In the genomic region with DNA sequence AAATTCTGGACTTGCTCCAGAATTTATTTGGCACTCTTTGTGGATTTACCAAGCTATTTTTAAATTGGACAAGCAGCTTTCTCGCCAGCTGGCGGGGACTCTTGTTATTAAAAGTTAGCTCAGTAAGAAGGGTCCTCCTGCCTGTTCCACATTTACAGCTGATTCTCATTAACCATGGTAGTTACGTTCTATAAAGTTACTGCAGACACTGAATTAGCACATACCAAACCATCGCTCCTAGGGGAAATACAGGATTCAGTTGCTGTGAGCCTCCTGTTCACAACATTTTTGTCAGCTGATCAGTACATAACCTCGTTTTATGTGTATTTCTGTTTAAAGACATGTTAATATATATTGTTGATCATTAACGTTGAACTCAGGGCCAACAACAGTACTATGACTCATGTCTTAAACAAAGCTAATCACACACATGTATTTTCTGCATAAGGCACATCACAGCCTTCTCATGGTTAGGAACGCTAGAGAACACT, we compare ENCODE assay signal across 11 cellular contexts. TPM values are rescaled to one million over a fixed set of nuclear protein-coding genes. Genes with fewer than 3 reads are reported as not detected.
DNase-seq lines count a peak whose midpoint lies in the region; ATAC-seq and TF ChIP-seq lines count a peak whose summit lies in the region.
"Had no signal": no experiment of that assay in that cellular context is flagged by ENCODE, and none has a peak within 500 bp of the region (broad histone marks: within the 10 kb centered on the region; RNA-seq: fewer than 3 reads in every experiment).

No MANE protein-coding gene starts in this region.

- peak; percentile 40 for DNase-seq in A673 (ENCODE audit: low spot score)
- DNase-seq in NCI-H1105 treated with DMSO at 0.1 percent for 48 hours (lab: John Stamatoyannopoulos, UW) = peak; percentile 64
- DNase-seq in fibroblast of gingiva (ENCODE audit: low read depth) = peak; percentile 77
- no peak for DNase-seq in nephron progenitor cell
- no peak for DNase-seq in NCI-H748 treated with DMSO at 0.1 percent for 48 hours (lab: John Stamatoyannopoulos, UW)
- DNase-seq in anterior cingulate cortex (lab: John Stamatoyannopoulos, UW) = no peak
- DNase-seq: activated CD8-positive, alpha-beta memory T cell treated with anti-CD3 and anti-CD28 coated beads, Interleukin-2, amount 50 U/mL, for 4 hours; stimulated activated CD4-positive, alpha-beta T cell treated with anti-CD3 and anti-CD28 coated beads, Interleukin-1b, Interleukin-23, amount 100 ng/mL, for 48 hours; stimulated activated naive CD4-positive, alpha-beta T cell treated with Interleukin-2 at 50 U/mL for 16 hours had no signal

- H3K27ac Mint-ChIP-seq in nephron progenitor cell = peak overlapping the region; percentile 37

- no peaks in the 10 kb centered on the region for H3K9me3 Mint-ChIP-seq in nephron progenitor cell

- peaks cover 10% of the 10 kb centered on the region for H3K27me3 Mint-ChIP-seq in nephron progenitor cell (ENCODE audit: low read depth, poor library complexity)

- POLR2A ChIA-PET in A673 (lab: Charles Lee; ENCODE audit: low non-redundant PET) = interaction anchor here (0.6 kb wide), 1 partner anchor 356 kb away, joined by 4 read pairs; no protein-coding TSS in a partner anchor

- no peak overlapping the region for H3K4me3 ChIP-seq in A673 (ENCODE audit: low read depth, low read length, poor library complexity, severe bottlenecking)

- H3K27ac ChIP-seq in A673 (ENCODE audit: low read depth, low read length, poor library complexity, severe bottlenecking) = no peak overlapping the region

- H3K9me3 ChIP-seq in A673 (ENCODE audit: low read depth, low read length, poor library complexity, severe bottlenecking) = no peaks in the 10 kb centered on the region

- peaks cover 30% of the 10 kb centered on the region for H3K4me1 Mint-ChIP-seq in nephron progenitor cell

- ATAC-seq in GM18861 (IDR thresholded peaks at IDR 0.05; ENCODE audit: unreplicated experiment) = no peak
- no peak for ATAC-seq in GM21528 (IDR thresholded peaks at IDR 0.05; ENCODE audit: low FRiP score, unreplicated experiment)

- peaks cover 37% of the 10 kb centered on the region for H3K36me3 Mint-ChIP-seq in nephron progenitor cell (ENCODE audit: low read depth)

- CTCF ChIA-PET in A673 (lab: Charles Lee) = no interaction called here

- intact Hi-C loops in A673 (cut with micrococcal nuclease; ENCODE audit: unreplicated experiment) = no loop called here

- TF ChIP-seq CTCF in A673 (conservative IDR thresholded peaks at IDR 0.05; ENCODE audit: low read depth, low read length) = no peak
- no peak for TF ChIP-seq CTCF in nephron progenitor cell (IDR thresholded peaks at IDR 0.05)

- peaks cover 18% of the 10 kb centered on the region for H3K4me1 ChIP-seq in A673 (ENCODE audit: insufficient read depth, low read length, poor library complexity, severe bottlenecking)

- no TSS peak for BruUV-seq in A673 (replicated peaks; lab: Mats Ljungman, UMichigan)

- H3K4me3 Mint-ChIP-seq in nephron progenitor cell = no peak overlapping the region

- no peaks in the 10 kb centered on the region for H3K27me3 ChIP-seq in A673 (replicated peaks; ENCODE audit: insufficient read depth, low read depth, low read length, poor library complexity)

- H3K36me3 ChIP-seq in A673 (ENCODE audit: insufficient read depth, low read length, poor library complexity, severe bottlenecking) = no peaks in the 10 kb centered on the region

RNA-seq across cellular contexts. Expression of a gene that starts 4.2 kb away (rescaled TPM):
- total RNA-seq in A673 (2021) = 5.9 and 7.0 TPM in 2 replicates

RNA-seq across cellular contexts. Expression of a gene that starts 12.1 kb away (rescaled TPM):
- 0.02 TPM in 1 of 2 replicates, not detected in the other for total RNA-seq in A673 (2021)

RNA-seq across cellular contexts. Expression of a gene that starts 48.7 kb away (rescaled TPM):
- not detected in 2 replicates for total RNA-seq in A673 (2021)

Comparison
In these comparisons a context has a peak if more than half of its experiments do, and no peak if none do; other contexts are left out.
1. DNase-seq: peak in A673 (single experiment), NCI-H1105 treated with DMSO at 0.1 percent for 48 hours (single experiment) and fibroblast of gingiva (single experiment); none in nephron progenitor cell (single experiment), NCI-H748 treated with DMSO at 0.1 percent for 48 hours (single experiment) and anterior cingulate cortex (0 of 58).